ENCODE assay signal across 15 cellular contexts in genomic region chr20:46784450-46785127, GRCh38.
DNase-seq lines count a peak whose midpoint lies in the region; ATAC-seq and TF ChIP-seq lines count a peak whose summit lies in the region.
"Had no signal": no experiment of that assay in that cellular context is flagged by ENCODE, and none has a peak within 500 bp of the region (broad histone marks: within the 10 kb centered on the region; RNA-seq: fewer than 3 reads in every experiment).

No MANE protein-coding gene starts in this region.

- no peaks in the 10 kb centered on the region for H3K9me3 Mint-ChIP-seq in T-helper 2 cell treated with Interferon-gamma antibody and Interleukin-4, amounts not matched to agents 5 μg/mL and 100 μg/mL, for 36 hours
- H3K9me3 Mint-ChIP-seq: activated naive CD4-positive, alpha-beta T cell treated with anti-CD3 and anti-CD28 coated beads, Interleukin-2, amount 10 ng/mL, durations not matched to agents 7 days and 5 days had no signal

- H3F3A ChIP-seq in PC-9 (ENCODE audit: insufficient read depth, low read depth) = no peaks in the 10 kb centered on the region

- CTCF ChIA-PET in PC-9 (lab: Charles Lee) = no interaction called here

- intact Hi-C loops in PC-9 (cut with micrococcal nuclease; ENCODE audit: unreplicated experiment) = no loop called here

- H4K20me1 ChIP-seq in PC-9 (ENCODE audit: insufficient read depth) = no peaks in the 10 kb centered on the region

- POLR2A ChIA-PET in PC-9 (lab: Charles Lee; ENCODE audit: unreplicated experiment) = interaction anchor here (0.6 kb wide), 1 partner anchor 38 kb away, joined by 4 read pairs; no protein-coding TSS in a partner anchor

- no peaks in the 10 kb centered on the region for H3K27me3 Mint-ChIP-seq in T-helper 2 cell treated with Interferon-gamma antibody and Interleukin-4, amounts not matched to agents 5 μg/mL and 100 μg/mL, for 36 hours (ENCODE audit: low read depth)

- no peaks in the 10 kb centered on the region for H3K4me1 ChIP-seq in PC-9 (replicated peaks; ENCODE audit: insufficient read depth)
- H3K4me1 ChIP-seq: uterus had no signal

- H3K79me2 ChIP-seq in PC-9 (ENCODE audit: low read depth) = no peaks in the 10 kb centered on the region

- H3K4me3 ChIP-seq in PC-9 = no peak overlapping the region
- H3K4me3 ChIP-seq: uterus had no signal

- no peaks in the 10 kb centered on the region for H3K9me2 ChIP-seq in PC-9 (ENCODE audit: insufficient read depth)

- TF ChIP-seq CTCF in PC-9 (conservative IDR thresholded peaks at IDR 0.05) = no peak

- H3K27ac ChIP-seq in PC-9 = no peak overlapping the region
- H3K27ac ChIP-seq: RWPE1 had no signal

- H3K27me3 ChIP-seq in PC-9 (ENCODE audit: insufficient read depth, low read depth) = no peaks in the 10 kb centered on the region
- H3K27me3 ChIP-seq: uterus had no signal

- BruUV-seq in PC-9 (replicated peaks; lab: Mats Ljungman, UMichigan) = no TSS peak

- no peaks in the 10 kb centered on the region for H3K36me3 Mint-ChIP-seq in T-helper 2 cell treated with Interferon-gamma antibody and Interleukin-4, amounts not matched to agents 5 μg/mL and 100 μg/mL, for 36 hours (ENCODE audit: low read depth)
- H3K36me3 Mint-ChIP-seq: activated naive CD4-positive, alpha-beta T cell treated with anti-CD3 and anti-CD28 coated beads, Interleukin-2, amount 10 ng/mL, durations not matched to agents 7 days and 5 days had no signal

- no peaks in the 10 kb centered on the region for H3K4me1 Mint-ChIP-seq in T-helper 2 cell treated with Interferon-gamma antibody and Interleukin-4, amounts not matched to agents 5 μg/mL and 100 μg/mL, for 36 hours (ENCODE audit: low read depth)
- H3K4me1 Mint-ChIP-seq: activated CD4-positive, alpha-beta T cell treated with anti-CD3 and anti-CD28 coated beads for 36 hours; activated naive CD4-positive, alpha-beta T cell treated with anti-CD3 and anti-CD28 coated beads, Interleukin-2, amount 10 ng/mL, durations not matched to agents 7 days and 5 days had no signal

- H3K9me3 ChIP-seq in PC-9 (ENCODE audit: insufficient read depth, low read depth) = no peaks in the 10 kb centered on the region
- H3K9me3 ChIP-seq: uterus had no signal

- H3K27ac Mint-ChIP-seq in T-helper 2 cell treated with Interferon-gamma antibody and Interleukin-4, amounts not matched to agents 5 μg/mL and 100 μg/mL, for 36 hours = no peak overlapping the region
- H3K27ac Mint-ChIP-seq: activated CD4-positive, alpha-beta T cell treated with anti-CD3 and anti-CD28 coated beads for 36 hours; activated naive CD4-positive, alpha-beta T cell treated with anti-CD3 and anti-CD28 coated beads, Interleukin-2, amount 10 ng/mL, durations not matched to agents 7 days and 5 days had no signal

- H3K4me3 Mint-ChIP-seq in T-helper 2 cell treated with Interferon-gamma antibody and Interleukin-4, amounts not matched to agents 5 μg/mL and 100 μg/mL, for 36 hours = no peak overlapping the region
- H3K4me3 Mint-ChIP-seq: activated CD4-positive, alpha-beta T cell treated with anti-CD3 and anti-CD28 coated beads for 36 hours; activated naive CD4-positive, alpha-beta T cell treated with anti-CD3 and anti-CD28 coated beads, Interleukin-2, amount 10 ng/mL, durations not matched to agents 7 days and 5 days had no signal

- H2AFZ ChIP-seq in PC-9 = 0 out of 2 replicates have a peak overlapping the region, but pooled peaks have one; percentile 39

- ATAC-seq in GM21360 (IDR thresholded peaks at IDR 0.05; ENCODE audit: unreplicated experiment) = no peak
- ATAC-seq: activated CD4-positive, alpha-beta T cell treated with anti-CD3 and anti-CD28 coated beads for 36 hours had no signal

- peak overlapping the region; percentile 26; the same call in 1 of the 2 replicates for H3K4me2 ChIP-seq in PC-9

- peak; percentile 64 for DNase-seq in GM03348 (ENCODE audit: low spot score)
- no peak for DNase-seq in PC-9
- DNase-seq in fibroblast of peridontal ligament (ENCODE audit: extremely low read depth) = peak; percentile 19
- peak; percentile 0 for DNase-seq in renal cortical epithelial cell (ENCODE audit: low read depth)
- no peak for DNase-seq in NCI-H1092 (lab: John Stamatoyannopoulos, UW)
- no peak for DNase-seq in anterior cingulate cortex (lab: John Stamatoyannopoulos, UW)
- DNase-seq in T-helper 2 cell treated with Interferon-gamma antibody and Interleukin-4, amounts not matched to agents 5 μg/mL and 100 μg/mL, for 36 hours (ENCODE audit: low spot score) = no peak
- DNase-seq: activated CD4-positive, alpha-beta T cell treated with anti-CD3 and anti-CD28 coated beads for 36 hours; activated CD8-positive, alpha-beta memory T cell treated with anti-CD3 and anti-CD28 coated beads, Interleukin-2, amount 50 U/mL, for 48 hours; activated naive CD4-positive, alpha-beta T cell treated with anti-CD3 and anti-CD28 coated beads, Interleukin-2, amount 10 ng/mL, durations not matched to agents 7 days and 5 days; islet precursor cell; midbrain had no signal

- H3K36me3 ChIP-seq in PC-9 (ENCODE audit: low read depth) = no peaks in the 10 kb centered on the region
- H3K36me3 ChIP-seq: uterus had no signal

Comparison
In these comparisons a context has a peak if more than half of its experiments do, and no peak if none do; other contexts are left out.
1. DNase-seq: peak in GM03348 (single experiment), fibroblast of peridontal ligament (single experiment) and renal cortical epithelial cell (single experiment); none in PC-9 (0 of 2), NCI-H1092 (single experiment), anterior cingulate cortex (0 of 58) and T-helper 2 cell treated with Interferon-gamma antibody and Interleukin-4, amounts not matched to agents 5 μg/mL and 100 μg/mL, for 36 hours (single experiment).